30 cellular contexts compared by ENCODE assay signal in the genomic region with DNA sequence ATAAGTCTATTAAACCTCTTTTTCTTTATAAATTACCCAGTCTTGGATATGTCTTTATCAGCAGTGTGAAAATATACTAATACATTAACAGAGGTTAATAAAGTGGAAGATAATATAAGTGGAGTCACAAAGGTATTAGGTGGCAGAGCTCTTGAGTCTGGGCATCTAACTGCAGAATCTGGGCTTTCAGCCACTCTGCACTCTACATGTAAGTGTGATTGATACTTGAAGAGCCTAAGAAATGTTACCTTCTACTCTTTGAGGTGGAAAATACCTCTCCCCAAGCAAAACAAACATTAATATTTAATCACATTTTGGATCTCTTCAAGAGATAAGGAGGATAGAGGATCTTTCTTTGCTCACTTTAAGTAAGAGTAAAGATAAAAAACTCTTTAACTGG.
"Had no signal": no experiment of that assay in that cellular context is flagged by ENCODE, and none has a peak within 500 bp of the region (broad histone marks: within the 10 kb centered on the region; RNA-seq: fewer than 3 reads in every experiment).

No MANE protein-coding gene starts in this region.

- H3K4me3 ChIP-seq: ascending aorta, K562, PC-9, SK-N-MC had no signal

- H3K36me3 ChIP-seq: ascending aorta, WERI-Rb-1 had no signal

- H3K4me1 ChIP-seq: ascending aorta had no signal

- ATAC-seq: activated CD8-positive, alpha-beta T cell treated with anti-CD3 and anti-CD28 coated beads for 36 hours; K562; Right ventricle myocardium inferior had no signal

- H3K27me3 ChIP-seq: ascending aorta had no signal

- DNase-seq: activated CD4-positive, alpha-beta T cell treated with anti-CD3 and anti-CD28 coated beads for 1 hour; activated CD4-positive, alpha-beta T cell treated with anti-CD3 and anti-CD28 coated beads, Interleukin-2, amount 10 ng/mL, durations not matched to agents 24 days and 14 days; activated CD4-positive, alpha-beta T cell treated with anti-CD3 and anti-CD28 coated beads, Interleukin-2, amount 50 U/mL, for 4 hours; activated CD4-positive, CD25-positive, alpha-beta regulatory T cell; activated CD8-positive, alpha-beta T cell treated with anti-CD3 and anti-CD28 coated beads for 36 hours; activated gamma-delta T cell; activated naive CD4-positive, alpha-beta T cell treated with Interleukin-2 at 50 U/mL for 16 hours; activated naive CD8-positive, alpha-beta T cell treated with anti-CD3 and anti-CD28 coated beads, Interleukin-2, amount 10 ng/mL, durations not matched to agents 7 days and 5 days; activated T-cell treated with anti-CD3 and anti-CD28 coated beads, Interleukin-2, amount 50 U/mL, for 24 hours; amygdala; central memory CD4-positive, alpha-beta T cell; Karpas-422; NCI-H1048; NCI-H1105 treated with DMSO at 0.1 percent for 48 hours; NCI-H1436; NCI-H1694; NCI-H1930; NCI-H2081 treated with DMSO at 0.1 percent for 48 hours; NCI-H345; NCI-H524 treated with DMSO at 0.1 percent for 48 hours; NK-92 treated with Interleukin-12 subunit alpha and Interleukin-12 subunit beta, amount 100 ng/mL, for 24 hours; PC-9; SIG-M5; T1000; WERI-Rb-1 had no signal

- H3K9me3 ChIP-seq: ascending aorta had no signal

- H3K27ac ChIP-seq: ascending aorta, PC-9, RWPE1, SK-N-MC, WERI-Rb-1 had no signal
